Comparison of ENCODE assay signal across 10 cellular contexts in genomic region chr16:12901597-12902436, GRCh38. TPM values are rescaled to one million over a fixed set of nuclear protein-coding genes. Genes with fewer than 3 reads are reported as not detected.
A peak's percentile ranks its signal among the peaks of the same experiment; 100 is the strongest.
DNase-seq lines count a peak whose midpoint lies in the region; ATAC-seq and TF ChIP-seq lines count a peak whose summit lies in the region.
"Had no signal": no experiment of that assay in that cellular context is flagged by ENCODE, and none has a peak within 500 bp of the region (broad histone marks: within the 10 kb centered on the region; RNA-seq: fewer than 3 reads in every experiment).

Gene SHISA9, plus strand, starts transcription at chr16:12901598.

- H3K4me3 Mint-ChIP-seq in activated naive CD4-positive, alpha-beta T cell treated with anti-CD3 and anti-CD28 coated beads, Interleukin-2, amount 50 U/mL, for 24 hours = peak within 1 kb of the TSS; percentile 33
- H3K4me3 Mint-ChIP-seq in brain = peak within 1 kb of the TSS; percentile 83 to 90 (median 89)
- H3K4me3 Mint-ChIP-seq in CD8-positive, alpha-beta memory T cell = no peak within 1 kb of the TSS

- no peak within 1 kb of the TSS for H2AK5ac ChIP-seq in mesenchymal stem cell (ENCODE audit: low read length, severe bottlenecking)

- intact Hi-C loops in transverse colon (cut with DNase I; ENCODE audit: low total_unique reads) = no loop called here

- no peaks in the 10 kb centered on the region for H3K9me3 Mint-ChIP-seq in activated naive CD4-positive, alpha-beta T cell treated with anti-CD3 and anti-CD28 coated beads, Interleukin-2, amount 50 U/mL, for 24 hours
- no peaks in the 10 kb centered on the region for H3K9me3 Mint-ChIP-seq in activated naive CD4-positive, alpha-beta T cell treated with anti-CD3 and anti-CD28 coated beads, Interleukin-2, amount 50 U/mL, for 72 hours
- peaks cover 0 to 8% (median 0%) of the 10 kb centered on the region in 5 experiments for H3K9me3 Mint-ChIP-seq in brain
- H3K9me3 Mint-ChIP-seq in CD8-positive, alpha-beta memory T cell = no peaks in the 10 kb centered on the region
- H3K9me3 Mint-ChIP-seq: activated T-helper 2 cell treated with anti-CD3 and anti-CD28 coated beads, Interferon-gamma antibody, Interleukin-2, Interleukin-4, amounts not matched to agents 10 μg/mL and 5 μg/mL and 100 μg/mL, durations not matched to agents 14 hours and 24 hours and 36 hours had no signal

- H3K27ac ChIP-seq in mesenchymal stem cell (ENCODE audit: low read length, poor library complexity, severe bottlenecking) (no peak within 1 kb of the TSS), transverse colon (no peak within 1 kb of the TSS)
- no peak within 1 kb of the TSS for H3K27ac ChIP-seq in CD8-positive, alpha-beta memory T cell (ENCODE audit: low read depth, low read length)

- no peak within 1 kb of the TSS for H3K27ac Mint-ChIP-seq in activated naive CD4-positive, alpha-beta T cell treated with anti-CD3 and anti-CD28 coated beads, Interleukin-2, amount 50 U/mL, for 24 hours
- H3K27ac Mint-ChIP-seq in activated naive CD4-positive, alpha-beta T cell treated with anti-CD3 and anti-CD28 coated beads, Interleukin-2, amount 50 U/mL, for 72 hours = no peak within 1 kb of the TSS
- H3K27ac Mint-ChIP-seq in brain = peak within 1 kb of the TSS in 3 of 5 experiments; percentile 58 to 85 (median 66)
- H3K27ac Mint-ChIP-seq in CD8-positive, alpha-beta memory T cell = no peak within 1 kb of the TSS
- H3K27ac Mint-ChIP-seq: activated T-helper 2 cell treated with anti-CD3 and anti-CD28 coated beads, Interferon-gamma antibody, Interleukin-2, Interleukin-4, amounts not matched to agents 10 μg/mL and 5 μg/mL and 100 μg/mL, durations not matched to agents 14 hours and 24 hours and 36 hours had no signal

- H3K4me3 ChIP-seq in mesenchymal stem cell (ENCODE audit: insufficient read depth in 1 of 2, low read depth in 1 of 2, low read length in 2 of 2) (peak within 1 kb of the TSS; percentile 52 to 60), transverse colon (peak within 1 kb of the TSS in 3 of 4 donors; percentile 12 to 44 (median 25))
- no peak within 1 kb of the TSS for H3K4me3 ChIP-seq in CD8-positive, alpha-beta memory T cell (ENCODE audit: low read length)

- CTCF ChIA-PET in CD8-positive, alpha-beta memory T cell (lab: Charles Lee) = no interaction called here

- under 1% methylated on average over 82 of the region's 107 CpGs for WGBS in mesenchymal stem cell
- WGBS in transverse colon (ENCODE audit: low coverage in 1 of 2), 2 donors = 19% methylated on average over 44 of the region's 107 CpGs; no CpG with 5 or more reads in 1 of the 2 donors

- H2BK5ac ChIP-seq in mesenchymal stem cell (ENCODE audit: low read depth, low read length, poor library complexity, severe bottlenecking) = no peak within 1 kb of the TSS

- no peak within 1 kb of the TSS for H3K23ac ChIP-seq in mesenchymal stem cell (ENCODE audit: low read length in 2 of 2)

- H3K36me3 Mint-ChIP-seq in activated naive CD4-positive, alpha-beta T cell treated with anti-CD3 and anti-CD28 coated beads, Interleukin-2, amount 50 U/mL, for 24 hours = no peaks in the 10 kb centered on the region
- H3K36me3 Mint-ChIP-seq in activated naive CD4-positive, alpha-beta T cell treated with anti-CD3 and anti-CD28 coated beads, Interleukin-2, amount 50 U/mL, for 72 hours = no peaks in the 10 kb centered on the region
- no peaks in the 10 kb centered on the region for H3K36me3 Mint-ChIP-seq in brain
- H3K36me3 Mint-ChIP-seq in CD8-positive, alpha-beta memory T cell = no peaks in the 10 kb centered on the region

- H3K9ac ChIP-seq in mesenchymal stem cell (ENCODE audit: low read length) = no peak within 1 kb of the TSS

- no peak within 1 kb of the TSS for H4K8ac ChIP-seq in mesenchymal stem cell (ENCODE audit: low read length)

- no peak for DNase-seq in activated naive CD4-positive, alpha-beta T cell treated with anti-CD3 and anti-CD28 coated beads, Interleukin-2, amount 50 U/mL, for 72 hours (ENCODE audit: low spot score in 2 of 2)
- DNase-seq in mesenchymal stem cell (no peak), transverse colon (no peak), NCI-H1092 (lab: John Stamatoyannopoulos, UW) (no peak)
- DNase-seq in CD8-positive, alpha-beta memory T cell = no peak
- DNase-seq: SHP77 had no signal

- H3K27me3 ChIP-seq in mesenchymal stem cell (ENCODE audit: control insufficient read depth in 1 of 2, insufficient read depth in 1 of 2, low read length in 2 of 2) (peaks cover 65 to 87% of the 10 kb centered on the region in 2 experiments), transverse colon (peaks cover 90% of the 10 kb centered on the region)
- H3K27me3 ChIP-seq in CD8-positive, alpha-beta memory T cell (ENCODE audit: insufficient read depth, low read length, poor library complexity, severe bottlenecking) = no peaks in the 10 kb centered on the region

- no peak within 1 kb of the TSS for H3K14ac ChIP-seq in mesenchymal stem cell (ENCODE audit: low read length in 2 of 2)

- H3K4ac ChIP-seq in mesenchymal stem cell (ENCODE audit: low read depth in 1 of 2, low read length in 2 of 2) = no peak within 1 kb of the TSS

- no peak within 1 kb of the TSS for H2AFZ ChIP-seq in mesenchymal stem cell (ENCODE audit: low read depth, low read length)

- H3K27me3 Mint-ChIP-seq in activated naive CD4-positive, alpha-beta T cell treated with anti-CD3 and anti-CD28 coated beads, Interleukin-2, amount 50 U/mL, for 24 hours = peaks cover 31% of the 10 kb centered on the region
- peaks cover 85% of the 10 kb centered on the region for H3K27me3 Mint-ChIP-seq in brain
- peaks cover 39 to 54% of the 10 kb centered on the region in 2 donors for H3K27me3 Mint-ChIP-seq in CD8-positive, alpha-beta memory T cell

- no peak within 1 kb of the TSS for H4K91ac ChIP-seq in mesenchymal stem cell (ENCODE audit: low read length)

- no peak within 1 kb of the TSS for H3K18ac ChIP-seq in mesenchymal stem cell (ENCODE audit: low read depth in 1 of 2, low read length in 2 of 2)

- H3K9me3 ChIP-seq in mesenchymal stem cell (ENCODE audit: control insufficient read depth, low read length) (no peaks in the 10 kb centered on the region), transverse colon (no peaks in the 10 kb centered on the region)
- no peaks in the 10 kb centered on the region for H3K9me3 ChIP-seq in CD8-positive, alpha-beta memory T cell (ENCODE audit: low read length)

- peak within 1 kb of the TSS; percentile 94 for H3K4me2 ChIP-seq in mesenchymal stem cell (ENCODE audit: low read length, poor library complexity, severe bottlenecking)

- H3K79me1 ChIP-seq in mesenchymal stem cell (replicated peaks; ENCODE audit: low read length, poor library complexity, severe bottlenecking) = no peaks in the 10 kb centered on the region

- TF ChIP-seq EP300 in transverse colon (IDR thresholded peaks at IDR 0.05; ENCODE audit: low read depth) = no peak

- H2BK12ac ChIP-seq in mesenchymal stem cell (ENCODE audit: low read length in 2 of 2) = no peak within 1 kb of the TSS

- POLR2A ChIA-PET in CD8-positive, alpha-beta memory T cell (lab: Charles Lee) = no interaction called here

- no peak within 1 kb of the TSS for H2BK15ac ChIP-seq in mesenchymal stem cell (ENCODE audit: low read depth, poor library complexity, severe bottlenecking)

- no peak for TF ChIP-seq CTCF in brain (conservative IDR thresholded peaks at IDR 0.05)
- no peak for TF ChIP-seq CTCF in transverse colon (IDR thresholded peaks at IDR 0.05)

- in situ Hi-C loops in transverse colon (cut with MboI; ENCODE audit: low pct_ligation_motif_present in 1 of 4, low pct_unique_long_range_greater_than_20kb in 1 of 4, low sequenced_read_pairs in 3 of 4) = no loop called here

- peaks cover 34% of the 10 kb centered on the region for H3K4me1 ChIP-seq in mesenchymal stem cell (ENCODE audit: control insufficient read depth, insufficient read depth, low read depth, low read length)
- peaks cover 0 to 17% (median 5%) of the 10 kb centered on the region in 4 donors for H3K4me1 ChIP-seq in transverse colon
- no peaks in the 10 kb centered on the region for H3K4me1 ChIP-seq in CD8-positive, alpha-beta memory T cell (ENCODE audit: insufficient read depth, low read length)

- TF ChIP-seq POLR2A in transverse colon (IDR thresholded peaks at IDR 0.05) = no peak

- H3K36me3 ChIP-seq in mesenchymal stem cell (ENCODE audit: control insufficient read depth in 1 of 2, insufficient read depth in 2 of 2, low read depth in 1 of 2, low read length in 2 of 2) (no peaks in the 10 kb centered on the region), transverse colon (no peaks in the 10 kb centered on the region)
- no peaks in the 10 kb centered on the region for H3K36me3 ChIP-seq in CD8-positive, alpha-beta memory T cell (ENCODE audit: insufficient read depth, low read length)

- no peak within 1 kb of the TSS for H2BK120ac ChIP-seq in mesenchymal stem cell (ENCODE audit: low read depth, low read length)

- H3K4me1 Mint-ChIP-seq in activated naive CD4-positive, alpha-beta T cell treated with anti-CD3 and anti-CD28 coated beads, Interleukin-2, amount 50 U/mL, for 24 hours = no peaks in the 10 kb centered on the region
- H3K4me1 Mint-ChIP-seq in brain = peaks cover 10% of the 10 kb centered on the region
- peaks cover 0 to 2% (median 0%) of the 10 kb centered on the region in 3 donors for H3K4me1 Mint-ChIP-seq in CD8-positive, alpha-beta memory T cell

- ATAC-seq in activated naive CD4-positive, alpha-beta T cell treated with anti-CD3 and anti-CD28 coated beads, Interleukin-2, amount 50 U/mL, for 72 hours = no peak
- ATAC-seq in HG03442 (IDR thresholded peaks at IDR 0.05; ENCODE audit: unreplicated experiment) = no peak

RNA-seq across cellular contexts. Expression of gene SHISA9, which starts in this region (rescaled TPM):
- total RNA-seq in activated naive CD4-positive, alpha-beta T cell treated with anti-CD3 and anti-CD28 coated beads, Interleukin-2, amount 50 U/mL, for 72 hours = under 1 TPM; 0.06 to 0.07 TPM
- 38.5 TPM for polyA plus RNA-seq in brain (ENCODE audit: insufficient read depth, low read depth, low replicate concordance)
- polyA plus RNA-seq in mesenchymal stem cell (2013, experiment 1 of 2) = not detected
- polyA plus RNA-seq in mesenchymal stem cell (2013, experiment 2 of 2) = 0.01 TPM
- 10 to 100 TPM in 1 of 4 donors, 1 to 10 TPM in 3; 1.3 to 37.6 (median 2.1) TPM for total RNA-seq in transverse colon
- total RNA-seq in CD8-positive, alpha-beta memory T cell = under 1 TPM; 0.04 to 0.35 TPM
- polyA plus RNA-seq in CD8-positive, alpha-beta memory T cell = not detected
- total RNA-seq: activated T-helper 2 cell treated with anti-CD3 and anti-CD28 coated beads, Interferon-gamma antibody, Interleukin-2, Interleukin-4, amounts not matched to agents 10 μg/mL and 5 μg/mL and 100 μg/mL, durations not matched to agents 14 hours and 24 hours and 36 hours had no signal

Comparison
In these comparisons a context has a peak if more than half of its experiments do, and no peak if none do; other contexts are left out.
1. RNA of gene SHISA9 (polyA plus RNA-seq): 38.5 TPM in brain (single experiment); not detected in CD8-positive, alpha-beta memory T cell (single experiment); every median in the first group is over 10 times any median in the second.
2. H3K27ac Mint-ChIP-seq: peak in brain (3 of 5); none in activated naive CD4-positive, alpha-beta T cell treated with anti-CD3 and anti-CD28 coated beads, Interleukin-2, amount 50 U/mL, for 24 hours (single experiment), activated naive CD4-positive, alpha-beta T cell treated with anti-CD3 and anti-CD28 coated beads, Interleukin-2, amount 50 U/mL, for 72 hours (0 of 2) and CD8-positive, alpha-beta memory T cell (0 of 8).
3. H3K4me3 Mint-ChIP-seq: peak in activated naive CD4-positive, alpha-beta T cell treated with anti-CD3 and anti-CD28 coated beads, Interleukin-2, amount 50 U/mL, for 24 hours (single experiment) and brain (5 of 5); none in CD8-positive, alpha-beta memory T cell (0 of 7).